1 cellular context compared by ENCODE assay signal in the genomic region with DNA sequence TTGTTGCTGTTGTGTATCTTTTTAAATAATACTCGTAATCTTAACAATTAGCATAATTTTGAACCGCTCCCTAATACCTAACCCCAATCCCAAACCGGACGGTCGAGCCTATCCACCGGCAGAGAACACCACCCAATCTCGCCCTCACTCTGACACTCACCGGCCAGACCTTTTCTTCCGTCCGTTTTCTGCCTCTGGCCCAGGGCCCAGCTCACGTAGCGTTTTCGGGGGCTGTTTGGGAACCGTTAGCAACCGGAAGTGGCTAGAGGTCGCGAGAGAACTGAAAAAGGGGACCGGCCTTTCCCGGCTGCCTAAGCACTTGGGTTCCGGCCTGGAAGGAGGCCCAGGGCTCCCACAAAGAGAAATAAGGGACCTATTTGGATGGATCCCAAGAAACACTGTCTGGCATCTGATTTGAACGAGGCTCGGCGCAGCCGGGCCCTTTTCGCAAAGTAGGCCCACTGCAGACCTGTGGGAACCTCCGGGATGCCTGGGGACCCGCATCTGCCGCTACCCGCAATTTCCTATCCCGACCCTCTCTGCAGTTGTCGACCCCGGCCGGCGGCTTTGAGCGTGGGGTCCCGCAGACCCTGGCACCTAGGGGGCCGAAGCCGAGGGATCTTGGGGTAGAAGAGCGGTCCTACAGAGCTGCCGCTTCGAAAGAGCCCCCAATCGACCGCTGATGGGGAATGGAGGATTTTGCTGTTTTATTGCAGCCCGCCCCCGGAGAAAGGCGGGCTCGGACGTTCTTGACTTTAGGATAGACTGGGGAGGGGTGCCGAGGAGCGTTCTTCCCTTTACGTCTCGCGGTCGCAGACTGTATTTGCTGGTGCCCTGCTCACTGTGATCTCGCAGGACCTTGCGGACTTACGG.
TF ChIP-seq lines count a peak whose summit lies in the region.

No MANE protein-coding gene starts in this region.

TF ChIP-seq in HepG2, 621 proteins besides CTCF, POLR2A, EP300 and RAD21 (continued from another document and continues in another):
- TF ChIP-seq JARID2 (CRISPR knock-in tag; IDR thresholded peaks at IDR 0.05; ENCODE audit: insufficient replicate concordance) (peak; percentile 81), HDAC6 (IDR thresholded peaks at IDR 0.05; ENCODE audit: low read depth, low read length) (no peak), CHCHD3 (CRISPR knock-in tag; IDR thresholded peaks at IDR 0.05) (0 out of 2 replicates have a peak, but pooled peaks have one; percentile 66), ZNF619 (CRISPR knock-in tag; IDR thresholded peaks at IDR 0.05) (peak; percentile 94; the same call in 1 of the 2 replicates), AGO1 (IDR thresholded peaks at IDR 0.05; ENCODE audit: low read depth, low read length, poor library complexity, severe bottlenecking) (no peak), IRF2 (CRISPR knock-in tag; IDR thresholded peaks at IDR 0.05) (peak; percentile 97), TBL1XR1 (IDR thresholded peaks at IDR 0.05; ENCODE audit: borderline replicate concordance, low read length, partially characterized antibody) (peak; percentile 75), CENPX (CRISPR knock-in tag; IDR thresholded peaks at IDR 0.05) (no peak), ZNF543 (CRISPR knock-in tag; IDR thresholded peaks at IDR 0.05) (peak; percentile 96), ZSCAN22 (CRISPR knock-in tag; IDR thresholded peaks at IDR 0.05) (no peak), FOXA3 (CRISPR knock-in tag; IDR thresholded peaks at IDR 0.05) (peak; percentile 73), ZNF790 (CRISPR knock-in tag; IDR thresholded peaks at IDR 0.05; ENCODE audit: borderline replicate concordance) (peak; percentile 90; the same call in 1 of the 2 replicates), BORCS8-MEF2B (CRISPR knock-in tag; IDR thresholded peaks at IDR 0.05) (peak; percentile 87; the same call in 1 of the 2 replicates)
- TF ChIP-seq, protein P1, sequence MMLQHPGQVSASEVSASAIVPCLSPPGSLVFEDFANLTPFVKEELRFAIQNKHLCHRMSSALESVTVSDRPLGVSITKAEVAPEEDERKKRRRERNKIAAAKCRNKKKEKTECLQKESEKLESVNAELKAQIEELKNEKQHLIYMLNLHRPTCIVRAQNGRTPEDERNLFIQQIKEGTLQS (CRISPR knock-in tag; IDR thresholded peaks at IDR 0.05), result 0 out of 2 replicates have a peak, but pooled peaks have one; percentile 16
- TF ChIP-seq, protein P2, sequence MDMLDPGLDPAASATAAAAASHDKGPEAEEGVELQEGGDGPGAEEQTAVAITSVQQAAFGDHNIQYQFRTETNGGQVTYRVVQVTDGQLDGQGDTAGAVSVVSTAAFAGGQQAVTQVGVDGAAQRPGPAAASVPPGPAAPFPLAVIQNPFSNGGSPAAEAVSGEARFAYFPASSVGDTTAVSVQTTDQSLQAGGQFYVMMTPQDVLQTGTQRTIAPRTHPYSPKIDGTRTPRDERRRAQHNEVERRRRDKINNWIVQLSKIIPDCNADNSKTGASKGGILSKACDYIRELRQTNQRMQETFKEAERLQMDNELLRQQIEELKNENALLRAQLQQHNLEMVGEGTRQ (IDR thresholded peaks at IDR 0.05; ENCODE audit: low read depth, low read length), result no peak
- TF ChIP-seq, protein P2 (CRISPR knock-in tag; IDR thresholded peaks at IDR 0.05; ENCODE audit: borderline replicate concordance), result no peak
- TF ChIP-seq, protein P3, sequence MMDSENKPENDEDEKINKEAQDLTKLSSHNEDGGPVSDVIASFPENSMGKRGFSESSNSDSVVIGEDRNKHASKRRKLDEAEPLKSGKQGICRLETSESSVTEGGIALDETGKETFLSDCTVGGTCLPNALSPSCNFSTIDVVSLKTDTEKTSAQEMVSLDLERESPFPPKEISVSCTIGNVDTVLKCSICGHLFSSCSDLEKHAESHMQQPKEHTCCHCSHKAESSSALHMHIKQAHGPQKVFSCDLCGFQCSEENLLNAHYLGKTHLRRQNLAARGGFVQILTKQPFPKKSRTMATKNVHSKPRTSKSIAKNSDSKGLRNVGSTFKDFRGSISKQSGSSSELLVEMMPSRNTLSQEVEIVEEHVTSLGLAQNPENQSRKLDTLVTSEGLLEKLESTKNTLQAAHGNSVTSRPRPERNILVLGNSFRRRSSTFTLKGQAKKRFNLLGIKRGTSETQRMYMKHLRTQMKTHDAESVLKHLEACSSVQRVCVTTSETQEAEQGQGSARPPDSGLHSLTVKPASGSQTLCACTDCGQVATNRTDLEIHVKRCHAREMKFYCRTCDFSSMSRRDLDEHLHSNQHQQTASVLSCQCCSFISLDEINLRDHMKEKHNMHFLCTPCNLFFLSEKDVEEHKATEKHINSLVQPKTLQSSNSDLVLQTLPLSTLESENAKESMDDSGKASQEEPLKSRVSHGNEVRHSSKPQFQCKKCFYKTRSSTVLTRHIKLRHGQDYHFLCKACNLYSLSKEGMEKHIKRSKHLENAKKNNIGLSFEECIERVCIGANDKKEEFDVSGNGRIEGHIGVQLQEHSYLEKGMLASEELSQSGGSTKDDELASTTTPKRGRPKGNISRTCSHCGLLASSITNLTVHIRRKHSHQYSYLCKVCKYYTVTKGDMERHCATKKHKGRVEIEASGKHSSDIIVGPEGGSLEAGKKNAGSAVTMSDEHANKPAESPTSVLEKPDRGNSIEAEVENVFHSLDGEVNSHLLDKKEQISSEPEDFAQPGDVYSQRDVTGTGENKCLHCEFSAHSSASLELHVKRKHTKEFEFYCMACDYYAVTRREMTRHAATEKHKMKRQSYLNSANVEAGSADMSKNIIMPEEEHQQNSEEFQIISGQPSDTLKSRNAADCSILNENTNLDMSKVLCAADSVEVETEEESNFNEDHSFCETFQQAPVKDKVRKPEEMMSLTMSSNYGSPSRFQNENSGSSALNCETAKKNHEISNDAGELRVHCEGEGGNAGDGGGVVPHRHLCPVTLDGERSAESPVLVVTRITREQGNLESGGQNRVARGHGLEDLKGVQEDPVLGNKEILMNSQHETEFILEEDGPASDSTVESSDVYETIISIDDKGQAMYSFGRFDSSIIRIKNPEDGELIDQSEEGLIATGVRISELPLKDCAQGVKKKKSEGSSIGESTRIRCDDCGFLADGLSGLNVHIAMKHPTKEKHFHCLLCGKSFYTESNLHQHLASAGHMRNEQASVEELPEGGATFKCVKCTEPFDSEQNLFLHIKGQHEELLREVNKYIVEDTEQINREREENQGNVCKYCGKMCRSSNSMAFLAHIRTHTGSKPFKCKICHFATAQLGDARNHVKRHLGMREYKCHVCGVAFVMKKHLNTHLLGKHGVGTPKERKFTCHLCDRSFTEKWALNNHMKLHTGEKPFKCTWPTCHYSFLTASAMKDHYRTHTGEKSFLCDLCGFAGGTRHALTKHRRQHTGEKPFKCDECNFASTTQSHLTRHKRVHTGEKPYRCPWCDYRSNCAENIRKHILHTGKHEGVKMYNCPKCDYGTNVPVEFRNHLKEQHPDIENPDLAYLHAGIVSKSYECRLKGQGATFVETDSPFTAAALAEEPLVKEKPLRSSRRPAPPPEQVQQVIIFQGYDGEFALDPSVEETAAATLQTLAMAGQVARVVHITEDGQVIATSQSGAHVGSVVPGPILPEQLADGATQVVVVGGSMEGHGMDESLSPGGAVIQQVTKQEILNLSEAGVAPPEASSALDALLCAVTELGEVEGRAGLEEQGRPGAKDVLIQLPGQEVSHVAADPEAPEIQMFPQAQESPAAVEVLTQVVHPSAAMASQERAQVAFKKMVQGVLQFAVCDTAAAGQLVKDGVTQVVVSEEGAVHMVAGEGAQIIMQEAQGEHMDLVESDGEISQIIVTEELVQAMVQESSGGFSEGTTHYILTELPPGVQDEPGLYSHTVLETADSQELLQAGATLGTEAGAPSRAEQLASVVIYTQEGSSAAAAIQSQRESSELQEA (CRISPR knock-in tag; IDR thresholded peaks at IDR 0.05; ENCODE audit: not compliant biosample characterization), result peak; percentile 90
- TF ChIP-seq, protein P4, sequence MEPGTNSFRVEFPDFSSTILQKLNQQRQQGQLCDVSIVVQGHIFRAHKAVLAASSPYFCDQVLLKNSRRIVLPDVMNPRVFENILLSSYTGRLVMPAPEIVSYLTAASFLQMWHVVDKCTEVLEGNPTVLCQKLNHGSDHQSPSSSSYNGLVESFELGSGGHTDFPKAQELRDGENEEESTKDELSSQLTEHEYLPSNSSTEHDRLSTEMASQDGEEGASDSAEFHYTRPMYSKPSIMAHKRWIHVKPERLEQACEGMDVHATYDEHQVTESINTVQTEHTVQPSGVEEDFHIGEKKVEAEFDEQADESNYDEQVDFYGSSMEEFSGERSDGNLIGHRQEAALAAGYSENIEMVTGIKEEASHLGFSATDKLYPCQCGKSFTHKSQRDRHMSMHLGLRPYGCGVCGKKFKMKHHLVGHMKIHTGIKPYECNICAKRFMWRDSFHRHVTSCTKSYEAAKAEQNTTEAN (CRISPR knock-in tag; conservative IDR thresholded peaks at IDR 0.05), result peak; percentile 71
- TF ChIP-seq, protein P5, sequence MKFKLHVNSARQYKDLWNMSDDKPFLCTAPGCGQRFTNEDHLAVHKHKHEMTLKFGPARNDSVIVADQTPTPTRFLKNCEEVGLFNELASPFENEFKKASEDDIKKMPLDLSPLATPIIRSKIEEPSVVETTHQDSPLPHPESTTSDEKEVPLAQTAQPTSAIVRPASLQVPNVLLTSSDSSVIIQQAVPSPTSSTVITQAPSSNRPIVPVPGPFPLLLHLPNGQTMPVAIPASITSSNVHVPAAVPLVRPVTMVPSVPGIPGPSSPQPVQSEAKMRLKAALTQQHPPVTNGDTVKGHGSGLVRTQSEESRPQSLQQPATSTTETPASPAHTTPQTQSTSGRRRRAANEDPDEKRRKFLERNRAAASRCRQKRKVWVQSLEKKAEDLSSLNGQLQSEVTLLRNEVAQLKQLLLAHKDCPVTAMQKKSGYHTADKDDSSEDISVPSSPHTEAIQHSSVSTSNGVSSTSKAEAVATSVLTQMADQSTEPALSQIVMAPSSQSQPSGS (CRISPR knock-in tag; IDR thresholded peaks at IDR 0.05), result peak; percentile 91
- TF ChIP-seq, protein P6, sequence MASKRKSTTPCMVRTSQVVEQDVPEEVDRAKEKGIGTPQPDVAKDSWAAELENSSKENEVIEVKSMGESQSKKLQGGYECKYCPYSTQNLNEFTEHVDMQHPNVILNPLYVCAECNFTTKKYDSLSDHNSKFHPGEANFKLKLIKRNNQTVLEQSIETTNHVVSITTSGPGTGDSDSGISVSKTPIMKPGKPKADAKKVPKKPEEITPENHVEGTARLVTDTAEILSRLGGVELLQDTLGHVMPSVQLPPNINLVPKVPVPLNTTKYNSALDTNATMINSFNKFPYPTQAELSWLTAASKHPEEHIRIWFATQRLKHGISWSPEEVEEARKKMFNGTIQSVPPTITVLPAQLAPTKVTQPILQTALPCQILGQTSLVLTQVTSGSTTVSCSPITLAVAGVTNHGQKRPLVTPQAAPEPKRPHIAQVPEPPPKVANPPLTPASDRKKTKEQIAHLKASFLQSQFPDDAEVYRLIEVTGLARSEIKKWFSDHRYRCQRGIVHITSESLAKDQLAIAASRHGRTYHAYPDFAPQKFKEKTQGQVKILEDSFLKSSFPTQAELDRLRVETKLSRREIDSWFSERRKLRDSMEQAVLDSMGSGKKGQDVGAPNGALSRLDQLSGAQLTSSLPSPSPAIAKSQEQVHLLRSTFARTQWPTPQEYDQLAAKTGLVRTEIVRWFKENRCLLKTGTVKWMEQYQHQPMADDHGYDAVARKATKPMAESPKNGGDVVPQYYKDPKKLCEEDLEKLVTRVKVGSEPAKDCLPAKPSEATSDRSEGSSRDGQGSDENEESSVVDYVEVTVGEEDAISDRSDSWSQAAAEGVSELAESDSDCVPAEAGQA (IDR thresholded peaks at IDR 0.05; ENCODE audit: low read depth), result peak; percentile 84
- TF ChIP-seq, protein P6 (CRISPR knock-in tag; IDR thresholded peaks at IDR 0.05; ENCODE audit: borderline replicate concordance), result peak; percentile 58; the same call in 1 of the 2 replicates
- TF ChIP-seq, protein P7, sequence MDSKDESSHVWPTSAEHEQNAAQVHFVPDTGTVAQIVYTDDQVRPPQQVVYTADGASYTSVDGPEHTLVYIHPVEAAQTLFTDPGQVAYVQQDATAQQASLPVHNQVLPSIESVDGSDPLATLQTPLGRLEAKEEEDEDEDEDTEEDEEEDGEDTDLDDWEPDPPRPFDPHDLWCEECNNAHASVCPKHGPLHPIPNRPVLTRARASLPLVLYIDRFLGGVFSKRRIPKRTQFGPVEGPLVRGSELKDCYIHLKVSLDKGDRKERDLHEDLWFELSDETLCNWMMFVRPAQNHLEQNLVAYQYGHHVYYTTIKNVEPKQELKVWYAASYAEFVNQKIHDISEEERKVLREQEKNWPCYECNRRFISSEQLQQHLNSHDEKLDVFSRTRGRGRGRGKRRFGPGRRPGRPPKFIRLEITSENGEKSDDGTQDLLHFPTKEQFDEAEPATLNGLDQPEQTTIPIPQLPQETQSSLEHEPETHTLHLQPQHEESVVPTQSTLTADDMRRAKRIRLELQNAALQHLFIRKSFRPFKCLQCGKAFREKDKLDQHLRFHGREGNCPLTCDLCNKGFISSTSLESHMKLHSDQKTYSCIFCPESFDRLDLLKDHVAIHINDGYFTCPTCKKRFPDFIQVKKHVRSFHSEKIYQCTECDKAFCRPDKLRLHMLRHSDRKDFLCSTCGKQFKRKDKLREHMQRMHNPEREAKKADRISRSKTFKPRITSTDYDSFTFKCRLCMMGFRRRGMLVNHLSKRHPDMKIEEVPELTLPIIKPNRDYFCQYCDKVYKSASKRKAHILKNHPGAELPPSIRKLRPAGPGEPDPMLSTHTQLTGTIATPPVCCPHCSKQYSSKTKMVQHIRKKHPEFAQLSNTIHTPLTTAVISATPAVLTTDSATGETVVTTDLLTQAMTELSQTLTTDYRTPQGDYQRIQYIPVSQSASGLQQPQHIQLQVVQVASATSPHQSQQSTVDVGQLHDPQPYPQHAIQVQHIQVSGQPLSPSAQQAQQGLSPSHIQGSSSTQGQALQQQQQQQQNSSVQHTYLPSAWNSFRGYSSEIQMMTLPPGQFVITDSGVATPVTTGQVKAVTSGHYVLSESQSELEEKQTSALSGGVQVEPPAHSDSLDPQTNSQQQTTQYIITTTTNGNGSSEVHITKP (CRISPR knock-in tag; IDR thresholded peaks at IDR 0.05; ENCODE audit: low read depth), result peak; percentile 37; the same call in 1 of the 2 replicates
